28 cellular contexts compared by ENCODE assay signal in genomic region chr20:19430641-19431307, GRCh38.
"Had no signal": no experiment of that assay in that cellular context is flagged by ENCODE, and none has a peak within 500 bp of the region (broad histone marks: within the 10 kb centered on the region; RNA-seq: fewer than 3 reads in every experiment).

No MANE protein-coding gene starts in this region.

- H3K4me1 Mint-ChIP-seq: naive thymus-derived CD8-positive, alpha-beta T cell; neural progenitor cell had no signal

- H3K9me3 Mint-ChIP-seq: dendritic cell treated with granulocyte-macrophage colony-stimulating factor and Interleukin-4, amounts not matched to agents 40 ng/mL and 50 ng/mL, for 4 days; endodermal cell; naive thymus-derived CD8-positive, alpha-beta T cell; neural progenitor cell; stimulated activated naive CD8-positive, alpha-beta T cell treated with anti-CD3 and anti-CD28 coated beads, Interleukin-15, amount 100 ng/mL, for 72 hours had no signal

- H3K4me3 Mint-ChIP-seq: dendritic cell treated with granulocyte-macrophage colony-stimulating factor and Interleukin-4, amounts not matched to agents 40 ng/mL and 50 ng/mL, for 4 days; endodermal cell; naive thymus-derived CD8-positive, alpha-beta T cell; neural progenitor cell; stimulated activated naive CD8-positive, alpha-beta T cell treated with anti-CD3 and anti-CD28 coated beads, Interleukin-15, amount 100 ng/mL, for 72 hours had no signal

- H2AFZ ChIP-seq: neural progenitor cell had no signal

- H3K4me2 ChIP-seq: neural progenitor cell, smooth muscle cell had no signal

- H3K36me3 ChIP-seq: colonic mucosa, gastroesophageal sphincter, heart right ventricle, lower lobe of right lung, neural progenitor cell, prostate gland, right atrium auricular region, suprapubic skin, transverse colon, vagina had no signal

- DNase-seq: colonic mucosa; effector CD8-positive, alpha-beta T cell; endodermal cell; foreskin keratinocyte; heart right ventricle; hippocampal formation; left ventricle myocardium superior; lower lobe of right lung; naive thymus-derived CD8-positive, alpha-beta T cell; nucleus accumbens; stimulated activated CD4-positive, alpha-beta T cell treated with anti-CD3 and anti-CD28 coated beads, Interleukin-12 subunit alpha, Interleukin-12 subunit beta, amount 100 ng/mL, for 4 hours; stimulated activated CD4-positive, alpha-beta T cell treated with anti-CD3 and anti-CD28 coated beads, Interleukin-1b, Interleukin-23, amount 100 ng/mL, for 48 hours; stimulated activated CD4-positive, alpha-beta T cell treated with anti-CD3 and anti-CD28 coated beads, Interleukin-4, amount 100 ng/mL, for 1 hour; stimulated activated CD8-positive, alpha-beta memory T cell treated with anti-CD3 and anti-CD28 coated beads, Interleukin-4, amount 100 ng/mL, for 48 hours; stimulated activated naive CD4-positive, alpha-beta T cell; stimulated activated naive CD8-positive, alpha-beta T cell treated with anti-CD3 and anti-CD28 coated beads, Interleukin-15, amount 100 ng/mL, for 72 hours; transverse colon had no signal

- H3K27me3 Mint-ChIP-seq: dendritic cell treated with granulocyte-macrophage colony-stimulating factor and Interleukin-4, amounts not matched to agents 40 ng/mL and 50 ng/mL, for 4 days had no signal

- H3K9ac ChIP-seq: neural progenitor cell had no signal

- H3K4me1 ChIP-seq: colonic mucosa, foreskin keratinocyte, prostate gland, right atrium auricular region, suprapubic skin had no signal

- H3K36me3 Mint-ChIP-seq: naive thymus-derived CD8-positive, alpha-beta T cell; neural progenitor cell had no signal

- H3K27me3 ChIP-seq: colonic mucosa, gastroesophageal sphincter, neural progenitor cell, right atrium auricular region, suprapubic skin, transverse colon, vagina had no signal

- H3K27ac Mint-ChIP-seq: dendritic cell treated with granulocyte-macrophage colony-stimulating factor and Interleukin-4, amounts not matched to agents 40 ng/mL and 50 ng/mL, for 4 days; endodermal cell; neural progenitor cell; stimulated activated naive CD8-positive, alpha-beta T cell treated with anti-CD3 and anti-CD28 coated beads, Interleukin-15, amount 100 ng/mL, for 72 hours had no signal

- H3K4me3 ChIP-seq: colonic mucosa, gastroesophageal sphincter, heart right ventricle, lower lobe of right lung, neural progenitor cell, prostate gland, right atrium auricular region, smooth muscle cell, suprapubic skin, transverse colon, vagina had no signal

- H3K9me3 ChIP-seq: colonic mucosa, gastroesophageal sphincter, heart right ventricle, lower lobe of right lung, prostate gland, right atrium auricular region, suprapubic skin, transverse colon, vagina had no signal

- ATAC-seq: esophagus mucosa; foreskin keratinocyte; gastroesophageal sphincter; heart right ventricle; left ventricle myocardium superior; lower lobe of right lung; naive thymus-derived CD8-positive, alpha-beta T cell; sciatic nerve; stimulated activated naive CD8-positive, alpha-beta T cell treated with anti-CD3 and anti-CD28 coated beads, Interleukin-15, amount 100 ng/mL, for 72 hours had no signal

- H3K27ac ChIP-seq: colonic mucosa, epithelial cell of prostate, foreskin keratinocyte, gastroesophageal sphincter, heart right ventricle, lower lobe of right lung, neural progenitor cell, prostate gland, right atrium auricular region, suprapubic skin, transverse colon, vagina had no signal
